ENCODE assay signal across 1 cellular context in the genomic region with DNA sequence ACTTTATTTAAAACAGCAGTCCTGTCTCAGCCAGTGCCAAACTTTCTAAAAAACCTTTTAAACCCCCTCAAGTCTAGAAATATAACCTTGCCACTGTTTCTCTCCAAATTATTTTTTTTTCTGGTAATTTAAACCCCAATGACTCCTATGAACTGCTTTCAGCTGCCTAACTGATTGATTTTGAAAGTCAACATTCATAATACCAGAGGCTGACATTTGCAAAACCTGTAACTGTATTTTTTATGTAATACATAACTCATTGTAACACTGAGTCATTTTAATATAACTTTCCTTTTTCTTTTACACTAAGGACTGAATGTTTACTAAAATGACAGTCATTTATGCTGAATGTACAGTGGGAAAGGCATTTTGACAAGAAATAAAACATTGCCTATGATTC.
TF ChIP-seq lines count a peak whose summit lies in the region.

No MANE protein-coding gene starts in this region.

TF ChIP-seq in GM12878, 131 proteins besides CTCF, POLR2A, EP300 and RAD21:
- TF ChIP-seq, protein P1, sequence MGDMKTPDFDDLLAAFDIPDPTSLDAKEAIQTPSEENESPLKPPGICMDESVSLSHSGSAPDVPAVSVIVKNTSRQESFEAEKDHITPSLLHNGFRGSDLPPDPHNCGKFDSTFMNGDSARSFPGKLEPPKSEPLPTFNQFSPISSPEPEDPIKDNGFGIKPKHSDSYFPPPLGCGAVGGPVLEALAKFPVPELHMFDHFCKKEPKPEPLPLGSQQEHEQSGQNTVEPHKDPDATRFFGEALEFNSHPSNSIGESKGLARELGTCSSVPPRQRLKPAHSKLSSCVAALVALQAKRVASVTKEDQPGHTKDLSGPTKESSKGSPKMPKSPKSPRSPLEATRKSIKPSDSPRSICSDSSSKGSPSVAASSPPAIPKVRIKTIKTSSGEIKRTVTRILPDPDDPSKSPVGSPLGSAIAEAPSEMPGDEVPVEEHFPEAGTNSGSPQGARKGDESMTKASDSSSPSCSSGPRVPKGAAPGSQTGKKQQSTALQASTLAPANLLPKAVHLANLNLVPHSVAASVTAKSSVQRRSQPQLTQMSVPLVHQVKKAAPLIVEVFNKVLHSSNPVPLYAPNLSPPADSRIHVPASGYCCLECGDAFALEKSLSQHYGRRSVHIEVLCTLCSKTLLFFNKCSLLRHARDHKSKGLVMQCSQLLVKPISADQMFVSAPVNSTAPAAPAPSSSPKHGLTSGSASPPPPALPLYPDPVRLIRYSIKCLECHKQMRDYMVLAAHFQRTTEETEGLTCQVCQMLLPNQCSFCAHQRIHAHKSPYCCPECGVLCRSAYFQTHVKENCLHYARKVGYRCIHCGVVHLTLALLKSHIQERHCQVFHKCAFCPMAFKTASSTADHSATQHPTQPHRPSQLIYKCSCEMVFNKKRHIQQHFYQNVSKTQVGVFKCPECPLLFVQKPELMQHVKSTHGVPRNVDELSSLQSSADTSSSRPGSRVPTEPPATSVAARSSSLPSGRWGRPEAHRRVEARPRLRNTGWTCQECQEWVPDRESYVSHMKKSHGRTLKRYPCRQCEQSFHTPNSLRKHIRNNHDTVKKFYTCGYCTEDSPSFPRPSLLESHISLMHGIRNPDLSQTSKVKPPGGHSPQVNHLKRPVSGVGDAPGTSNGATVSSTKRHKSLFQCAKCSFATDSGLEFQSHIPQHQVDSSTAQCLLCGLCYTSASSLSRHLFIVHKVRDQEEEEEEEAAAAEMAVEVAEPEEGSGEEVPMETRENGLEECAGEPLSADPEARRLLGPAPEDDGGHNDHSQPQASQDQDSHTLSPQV (IDR thresholded peaks at IDR 0.05), result no peak
- TF ChIP-seq CBFB (IDR thresholded peaks at IDR 0.05; ENCODE audit: low read depth) (no peak), JUNB (IDR thresholded peaks at IDR 0.05) (0 out of 2 replicates have a peak, but pooled peaks have one; percentile 13), ESRRA (IDR thresholded peaks at IDR 0.05; ENCODE audit: low read length) (no peak), ZNF207 (IDR thresholded peaks at IDR 0.05; ENCODE audit: borderline replicate concordance) (no peak), MEF2B (IDR thresholded peaks at IDR 0.05; ENCODE audit: partially characterized antibody, poor library complexity, severe bottlenecking) (no peak), BHLHE40 (IDR thresholded peaks at IDR 0.05; ENCODE audit: borderline replicate concordance in 1 of 2, low read depth in 2 of 2, low read length in 1 of 2) (no peak)
- TF ChIP-seq, protein P2, sequence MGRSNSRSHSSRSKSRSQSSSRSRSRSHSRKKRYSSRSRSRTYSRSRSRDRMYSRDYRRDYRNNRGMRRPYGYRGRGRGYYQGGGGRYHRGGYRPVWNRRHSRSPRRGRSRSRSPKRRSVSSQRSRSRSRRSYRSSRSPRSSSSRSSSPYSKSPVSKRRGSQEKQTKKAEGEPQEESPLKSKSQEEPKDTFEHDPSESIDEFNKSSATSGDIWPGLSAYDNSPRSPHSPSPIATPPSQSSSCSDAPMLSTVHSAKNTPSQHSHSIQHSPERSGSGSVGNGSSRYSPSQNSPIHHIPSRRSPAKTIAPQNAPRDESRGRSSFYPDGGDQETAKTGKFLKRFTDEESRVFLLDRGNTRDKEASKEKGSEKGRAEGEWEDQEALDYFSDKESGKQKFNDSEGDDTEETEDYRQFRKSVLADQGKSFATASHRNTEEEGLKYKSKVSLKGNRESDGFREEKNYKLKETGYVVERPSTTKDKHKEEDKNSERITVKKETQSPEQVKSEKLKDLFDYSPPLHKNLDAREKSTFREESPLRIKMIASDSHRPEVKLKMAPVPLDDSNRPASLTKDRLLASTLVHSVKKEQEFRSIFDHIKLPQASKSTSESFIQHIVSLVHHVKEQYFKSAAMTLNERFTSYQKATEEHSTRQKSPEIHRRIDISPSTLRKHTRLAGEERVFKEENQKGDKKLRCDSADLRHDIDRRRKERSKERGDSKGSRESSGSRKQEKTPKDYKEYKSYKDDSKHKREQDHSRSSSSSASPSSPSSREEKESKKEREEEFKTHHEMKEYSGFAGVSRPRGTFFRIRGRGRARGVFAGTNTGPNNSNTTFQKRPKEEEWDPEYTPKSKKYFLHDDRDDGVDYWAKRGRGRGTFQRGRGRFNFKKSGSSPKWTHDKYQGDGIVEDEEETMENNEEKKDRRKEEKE (IDR thresholded peaks at IDR 0.05), result no peak
